1 cellular context compared by ENCODE assay signal in genomic region chr17:29389994-29390855, GRCh38.
TF ChIP-seq lines count a peak whose summit lies in the region.

TSS of gene TAOK1 (plus strand) at chr17:29390363. CDS start at chr17:29451549, 61,186 bp downstream.

TF ChIP-seq in SK-N-SH, 30 proteins besides CTCF, POLR2A, EP300 and RAD21:
- peak; percentile 91 for TF ChIP-seq REST (IDR thresholded peaks at IDR 0.05; ENCODE audit: low read depth, low read length)
- TF ChIP-seq PBX3 (IDR thresholded peaks at IDR 0.05), result no peak
- TF ChIP-seq MXI1 (IDR thresholded peaks at IDR 0.05; ENCODE audit: low read depth, low read length), result peak; percentile 95
- no peak for TF ChIP-seq USF1 (IDR thresholded peaks at IDR 0.05; ENCODE audit: borderline replicate concordance, low read depth)
- peak; percentile 94 for TF ChIP-seq TAF1 (IDR thresholded peaks at IDR 0.05; ENCODE audit: borderline replicate concordance, low read depth, low read length)
- peak; percentile 99 for TF ChIP-seq ZBTB33 (IDR thresholded peaks at IDR 0.05; ENCODE audit: borderline replicate concordance, low read depth)
- peak; percentile 83 for TF ChIP-seq NRF1 (IDR thresholded peaks at IDR 0.05; ENCODE audit: low read depth, low read length)
- no peak for TF ChIP-seq IRF3 (IDR thresholded peaks at IDR 0.05; ENCODE audit: low read depth, low read length)
- TF ChIP-seq CHD2 (IDR thresholded peaks at IDR 0.05; ENCODE audit: low read length, partially characterized antibody), result peak; percentile 100
- no peak for TF ChIP-seq RFX5 (IDR thresholded peaks at IDR 0.05; ENCODE audit: low read length)
- TF ChIP-seq SIN3A (IDR thresholded peaks at IDR 0.05; ENCODE audit: borderline replicate concordance, low read depth, low read length), result peak; percentile 99
- peak; percentile 82 for TF ChIP-seq MAX (IDR thresholded peaks at IDR 0.05; ENCODE audit: low read depth)
- TF ChIP-seq YY1 (IDR thresholded peaks at IDR 0.05; ENCODE audit: low read depth), result peak; percentile 81
- peak; percentile 90 for TF ChIP-seq POLR2AphosphoS5 (IDR thresholded peaks at IDR 0.05; ENCODE audit: low read depth, low read length)
- TF ChIP-seq GATA2 (CRISPR knock-in tag; IDR thresholded peaks at IDR 0.05), result no peak
